ENCODE assay signal across 25 cellular contexts in genomic region chr3:26345613-26346012, GRCh38.
"Had no signal": no experiment of that assay in that cellular context is flagged by ENCODE, and none has a peak within 500 bp of the region (broad histone marks: within the 10 kb centered on the region; RNA-seq: fewer than 3 reads in every experiment).

No MANE protein-coding gene starts in this region.

- H3K27ac ChIP-seq: epithelial cell of prostate, gastrocnemius medialis, prostate gland, sigmoid colon, stomach, thyroid gland had no signal

- H3K9me3 Mint-ChIP-seq: memory B cell, nephron, type B pancreatic cell had no signal

- H3K36me3 Mint-ChIP-seq: immature natural killer cell; memory B cell; mesothelial cell of epicardium; naive thymus-derived CD4-positive, alpha-beta T cell; stimulated activated effector memory CD8-positive, alpha-beta T cell treated with anti-CD3 and anti-CD28 coated beads, Interleukin-12 subunit alpha, Interleukin-12 subunit beta, amount 100 ng/mL, for 72 hours; type B pancreatic cell had no signal

- H3K4me1 ChIP-seq: gastrocnemius medialis, prostate gland, sigmoid colon, stomach, thyroid gland had no signal

- H3K27ac Mint-ChIP-seq: immature natural killer cell; memory B cell; mesothelial cell of epicardium; naive thymus-derived CD4-positive, alpha-beta T cell; nephron; stimulated activated effector memory CD8-positive, alpha-beta T cell treated with anti-CD3 and anti-CD28 coated beads, Interleukin-12 subunit alpha, Interleukin-12 subunit beta, amount 100 ng/mL, for 72 hours; type B pancreatic cell had no signal

- H3K36me3 ChIP-seq: gastrocnemius medialis, prostate gland, sigmoid colon, stomach, thyroid gland had no signal

- DNase-seq: cerebellar nuclear complex; cortex of kidney; foreskin fibroblast; gastrocnemius medialis; head of caudate nucleus; immature natural killer cell; naive thymus-derived CD4-positive, alpha-beta T cell; nucleus accumbens; right cardiac atrium; sigmoid colon; stimulated activated CD4-positive, alpha-beta T cell treated with anti-CD3 and anti-CD28 coated beads, Interleukin-2, amount 100 ng/mL, for 24 hours; stimulated activated CD4-positive, alpha-beta T cell treated with anti-CD3 and anti-CD28 coated beads, Interleukin-4, amount 100 ng/mL, for 24 hours; stimulated activated naive CD4-positive, alpha-beta T cell treated with Interleukin-2 at 50 U/mL for 16 hours; stomach; thyroid gland had no signal

- H3K9me3 ChIP-seq: gastrocnemius medialis, prostate gland, thyroid gland had no signal

- ATAC-seq: esophagus mucosa; gastrocnemius medialis; left lobe of liver; naive thymus-derived CD4-positive, alpha-beta T cell; right cardiac atrium; stimulated activated effector memory CD8-positive, alpha-beta T cell treated with anti-CD3 and anti-CD28 coated beads, Interleukin-12 subunit alpha, Interleukin-12 subunit beta, amount 100 ng/mL, for 72 hours had no signal

- H3K4me3 ChIP-seq: gastrocnemius medialis, lung, prostate gland, sigmoid colon, stomach, thyroid gland had no signal

- H3K4me1 Mint-ChIP-seq: immature natural killer cell; memory B cell; naive thymus-derived CD4-positive, alpha-beta T cell; nephron; stimulated activated effector memory CD8-positive, alpha-beta T cell treated with anti-CD3 and anti-CD28 coated beads, Interleukin-12 subunit alpha, Interleukin-12 subunit beta, amount 100 ng/mL, for 72 hours had no signal

- H3K27me3 ChIP-seq: gastrocnemius medialis, sigmoid colon, stomach, thyroid gland had no signal

- H3K4me3 Mint-ChIP-seq: immature natural killer cell; memory B cell; mesothelial cell of epicardium; naive thymus-derived CD4-positive, alpha-beta T cell; nephron; stimulated activated effector memory CD8-positive, alpha-beta T cell treated with anti-CD3 and anti-CD28 coated beads, Interleukin-12 subunit alpha, Interleukin-12 subunit beta, amount 100 ng/mL, for 72 hours; type B pancreatic cell had no signal

- H3K27me3 Mint-ChIP-seq: memory B cell; naive thymus-derived CD4-positive, alpha-beta T cell; type B pancreatic cell had no signal
